In the genomic region with DNA sequence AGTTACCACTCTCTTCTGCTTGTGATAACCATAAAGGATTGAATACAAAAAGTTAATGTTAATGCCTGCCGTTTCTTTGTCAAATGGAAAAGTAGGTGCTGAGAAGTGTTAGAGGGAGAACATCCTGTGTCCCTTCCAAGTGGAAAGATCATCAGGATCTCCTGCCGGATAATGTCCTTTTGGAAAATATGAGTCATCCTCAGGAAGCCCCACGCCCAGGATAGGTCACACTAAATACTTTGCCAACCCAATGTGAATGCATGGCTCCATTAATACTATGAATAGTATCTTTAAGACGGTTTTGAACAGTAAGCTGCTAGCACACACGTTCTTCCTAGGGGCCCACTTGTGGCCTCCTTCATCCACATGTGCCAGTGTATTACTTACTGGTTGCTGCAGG, we compare ENCODE assay signal across 17 cellular contexts.
"Had no signal": no experiment of that assay in that cellular context is flagged by ENCODE, and none has a peak within 500 bp of the region (broad histone marks: within the 10 kb centered on the region; RNA-seq: fewer than 3 reads in every experiment).

No MANE protein-coding gene starts in this region.

- H3K36me3 ChIP-seq: right lobe of liver, tibial artery had no signal

- H3K4me1 ChIP-seq: right lobe of liver had no signal

- H3K4me3 ChIP-seq: right lobe of liver, skin epidermis, tibial artery had no signal

- H3K27me3 ChIP-seq: right lobe of liver, tibial artery had no signal

- DNase-seq: activated CD4-positive, alpha-beta memory T cell treated with anti-CD3 and anti-CD28 coated beads, Interleukin-2, amount 10 ng/mL, durations not matched to agents 7 days and 5 days; activated CD4-positive, alpha-beta T cell treated with anti-CD3 and anti-CD28 coated beads, Interleukin-2, amount 10 ng/mL, durations not matched to agents 24 days and 14 days; activated gamma-delta T cell treated with Interleukin-2 at 50 U/mL for 16 hours; activated T-cell treated with anti-CD3 and anti-CD28 coated beads, Interleukin-2, amount 50 U/mL, for 72 hours; anterior cingulate cortex; caudate nucleus; dermis blood vessel endothelial cell; effector CD8-positive, alpha-beta T cell; mesenchymal stem cell; naive thymus-derived CD4-positive, alpha-beta T cell; occipital lobe; right lobe of liver; stimulated activated CD4-positive, alpha-beta T cell treated with anti-CD3 and anti-CD28 coated beads, Interleukin-1b, Interleukin-23, amount 100 ng/mL, for 48 hours; tibial artery had no signal

- H3K9me3 ChIP-seq: right lobe of liver, tibial artery had no signal

- H3K27ac ChIP-seq: right lobe of liver, skin epidermis, tibial artery, VCaP had no signal

- ATAC-seq: activated CD4-positive, CD25-positive, alpha-beta regulatory T cell treated with anti-CD3 and anti-CD28 coated beads, Interleukin-2, amount 50 U/mL, for 24 hours; activated T-cell treated with anti-CD3 and anti-CD28 coated beads, Interleukin-2, amount 50 U/mL, for 72 hours; naive thymus-derived CD4-positive, alpha-beta T cell; right lobe of liver had no signal
